Comparison of ENCODE assay signal across 11 cellular contexts in the genomic region with DNA sequence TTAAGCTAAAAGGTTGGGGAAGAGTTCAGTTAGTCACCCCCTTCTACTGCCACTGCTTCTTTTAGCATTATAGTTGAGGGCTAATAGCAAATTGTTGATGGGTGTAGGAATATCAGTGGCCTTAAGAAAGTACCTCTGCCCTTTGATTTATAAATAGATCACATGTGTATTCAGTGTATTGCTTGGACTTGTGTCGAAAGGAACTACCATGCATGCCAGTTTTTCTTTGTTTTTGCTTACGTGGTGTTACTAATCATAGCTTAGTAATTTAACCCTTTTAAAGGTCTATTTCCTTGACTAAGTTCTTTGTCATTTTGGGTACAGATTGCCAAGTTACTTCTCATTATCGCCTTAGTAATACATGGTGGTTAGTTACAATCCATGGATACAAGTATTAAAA.
DNase-seq lines count a peak whose midpoint lies in the region; ATAC-seq and TF ChIP-seq lines count a peak whose summit lies in the region.
"Had no signal": no experiment of that assay in that cellular context is flagged by ENCODE, and none has a peak within 500 bp of the region (broad histone marks: within the 10 kb centered on the region; RNA-seq: fewer than 3 reads in every experiment).

No MANE protein-coding gene starts in this region.

- H3K4me1 ChIP-seq in RWPE2 (ENCODE audit: insufficient read depth, poor library complexity, severe bottlenecking) = peaks cover 13% of the 10 kb centered on the region
- H3K4me1 ChIP-seq in osteoblast (ENCODE audit: insufficient read depth, low read length) = peaks cover 9% of the 10 kb centered on the region
- H3K4me1 ChIP-seq in A673 (ENCODE audit: insufficient read depth, low read length, poor library complexity, severe bottlenecking) = no peaks in the 10 kb centered on the region
- H3K4me1 ChIP-seq in PC-9 (replicated peaks; ENCODE audit: insufficient read depth) = no peaks in the 10 kb centered on the region

- peak overlapping the region; percentile 26 for H3K4me2 ChIP-seq in osteoblast (ENCODE audit: insufficient read depth, low read length)
- no peak overlapping the region for H3K4me2 ChIP-seq in PC-9

- H3K9me3 ChIP-seq in RWPE2 (ENCODE audit: severe bottlenecking) (no peaks in the 10 kb centered on the region), osteoblast (ENCODE audit: low read depth, low read length) (no peaks in the 10 kb centered on the region), A673 (ENCODE audit: low read depth, low read length, poor library complexity, severe bottlenecking) (no peaks in the 10 kb centered on the region), PC-9 (ENCODE audit: insufficient read depth, low read depth) (no peaks in the 10 kb centered on the region)
- H3K9me3 ChIP-seq: thyroid gland had no signal

- H3K27me3 ChIP-seq in RWPE2 (ENCODE audit: insufficient read depth, poor library complexity, severe bottlenecking) (no peaks in the 10 kb centered on the region), osteoblast (ENCODE audit: insufficient read depth, low read length) (no peaks in the 10 kb centered on the region), A673 (replicated peaks; ENCODE audit: insufficient read depth, low read depth, low read length, poor library complexity) (no peaks in the 10 kb centered on the region), PC-9 (ENCODE audit: insufficient read depth, low read depth) (no peaks in the 10 kb centered on the region)
- H3K27me3 ChIP-seq: thyroid gland had no signal

- intact Hi-C loops in A673 (cut with micrococcal nuclease; ENCODE audit: unreplicated experiment) = no loop called here
- intact Hi-C loops in PC-9 (cut with micrococcal nuclease; ENCODE audit: unreplicated experiment) = no loop called here

- H3K27ac ChIP-seq in RWPE2 (ENCODE audit: poor library complexity, severe bottlenecking) = no peak overlapping the region
- H3K27ac ChIP-seq in osteoblast (ENCODE audit: low read depth, low read length) = peak overlapping the region; percentile 50
- no peak overlapping the region for H3K27ac ChIP-seq in A673 (ENCODE audit: low read depth, low read length, poor library complexity, severe bottlenecking)
- H3K27ac ChIP-seq in PC-9 = no peak overlapping the region
- H3K27ac ChIP-seq: thyroid gland had no signal

- CTCF ChIA-PET in A673 (lab: Charles Lee) = interaction anchor here (0.7 kb wide), 1 partner anchor 225 kb away, joined by 3 read pairs; the partner anchor contains the start of gene ESCO1
- CTCF ChIA-PET in PC-9 (lab: Charles Lee) = no interaction called here

- peak; percentile 87 for ATAC-seq in RWPE2 (ENCODE audit: low read depth)

- H3K4me3 ChIP-seq in RWPE2 (ENCODE audit: severe bottlenecking) (no peak overlapping the region), osteoblast (ENCODE audit: insufficient read depth, low read length) (no peak overlapping the region), A673 (ENCODE audit: low read depth, low read length, poor library complexity, severe bottlenecking) (no peak overlapping the region), PC-9 (no peak overlapping the region)
- H3K4me3 ChIP-seq: thyroid gland had no signal

- BruUV-seq in A673 (replicated peaks; lab: Mats Ljungman, UMichigan) = no TSS peak
- no TSS peak for BruUV-seq in PC-9 (replicated peaks; lab: Mats Ljungman, UMichigan)

- H3K9me2 ChIP-seq in PC-9 (ENCODE audit: insufficient read depth) = no peaks in the 10 kb centered on the region

- H3F3A ChIP-seq in PC-9 (ENCODE audit: insufficient read depth, low read depth) = no peaks in the 10 kb centered on the region

- DNase-seq in GM04503 (ENCODE audit: low read depth) = peak; percentile 31
- no peak for DNase-seq in RWPE2 (ENCODE audit: low spot score)
- peak; percentile 60 for DNase-seq in fibroblast of peridontal ligament (ENCODE audit: extremely low read depth)
- peak; percentile 4 for DNase-seq in osteoblast (ENCODE audit: insufficient read length, low spot score, missing footprints)
- DNase-seq in activated CD4-positive, alpha-beta T cell treated with anti-CD3 and anti-CD28 coated beads for 4 hours = no peak
- DNase-seq in NCI-H2029 treated with DMSO at 0.1 percent for 48 hours (lab: John Stamatoyannopoulos, UW) = no peak
- DNase-seq in A673 (ENCODE audit: low spot score) = no peak
- DNase-seq in PC-9 = no peak
- DNase-seq: activated naive CD4-positive, alpha-beta T cell treated with anti-CD3 and anti-CD28 coated beads, Interleukin-2, amount 10 ng/mL, durations not matched to agents 7 days and 5 days; NCI-H69; thyroid gland had no signal

- no peaks in the 10 kb centered on the region for H3K79me2 ChIP-seq in osteoblast (ENCODE audit: insufficient read depth, low read length)
- no peaks in the 10 kb centered on the region for H3K79me2 ChIP-seq in PC-9 (ENCODE audit: low read depth)

- TF ChIP-seq CTCF in RWPE2 (IDR thresholded peaks at IDR 0.05; ENCODE audit: poor library complexity, severe bottlenecking) (no peak), osteoblast (IDR thresholded peaks at IDR 0.05; ENCODE audit: extremely low read depth, low read depth, low read length) (no peak), A673 (conservative IDR thresholded peaks at IDR 0.05; ENCODE audit: low read depth, low read length) (no peak), PC-9 (conservative IDR thresholded peaks at IDR 0.05) (no peak)

- POLR2A ChIA-PET in A673 (lab: Charles Lee; ENCODE audit: low non-redundant PET) = no interaction called here
- POLR2A ChIA-PET in PC-9 (lab: Charles Lee; ENCODE audit: unreplicated experiment) = no interaction called here

- H2AFZ ChIP-seq in osteoblast (ENCODE audit: low read length) (no peak overlapping the region), PC-9 (no peak overlapping the region)

- H3K36me3 ChIP-seq in RWPE2 (ENCODE audit: low read depth) = peaks cover 31% of the 10 kb centered on the region
- peaks cover 4% of the 10 kb centered on the region for H3K36me3 ChIP-seq in osteoblast (ENCODE audit: insufficient read depth, low read length)
- H3K36me3 ChIP-seq in A673 (ENCODE audit: insufficient read depth, low read length, poor library complexity, severe bottlenecking) = peaks cover 5% of the 10 kb centered on the region
- H3K36me3 ChIP-seq in PC-9 (ENCODE audit: low read depth) = no peaks in the 10 kb centered on the region
- H3K36me3 ChIP-seq: thyroid gland had no signal

- H4K20me1 ChIP-seq in osteoblast (ENCODE audit: insufficient read depth, low read length) (no peaks in the 10 kb centered on the region), PC-9 (ENCODE audit: insufficient read depth) (no peaks in the 10 kb centered on the region)

Comparison
In these comparisons a context has a peak if more than half of its experiments do, and no peak if none do; other contexts are left out.
1. DNase-seq: peak in GM04503 (single experiment), fibroblast of peridontal ligament (single experiment) and osteoblast (single experiment); none in RWPE2 (single experiment), activated CD4-positive, alpha-beta T cell treated with anti-CD3 and anti-CD28 coated beads for 4 hours (0 of 2), NCI-H2029 treated with DMSO at 0.1 percent for 48 hours (single experiment), A673 (single experiment) and PC-9 (0 of 2).